ENCODE assay signal across 20 cellular contexts in genomic region chr10:35347088-35347487, GRCh38. TPM values are rescaled to one million over a fixed set of nuclear protein-coding genes. Genes with fewer than 3 reads are reported as not detected.
DNase-seq lines count a peak whose midpoint lies in the region; ATAC-seq and TF ChIP-seq lines count a peak whose summit lies in the region.
"Had no signal": no experiment of that assay in that cellular context is flagged by ENCODE, and none has a peak within 500 bp of the region (broad histone marks: within the 10 kb centered on the region; RNA-seq: fewer than 3 reads in every experiment).

No MANE protein-coding gene starts in this region.

- H3K27me3 ChIP-seq in GM23338 (ENCODE audit: insufficient read depth) (no peaks in the 10 kb centered on the region), gastrocnemius medialis (no peaks in the 10 kb centered on the region)
- H3K27me3 ChIP-seq: BE2C, SJSA1, spleen had no signal

- no peaks in the 10 kb centered on the region for H3K9me2 ChIP-seq in GM23338 (ENCODE audit: insufficient read depth)

- H3K4me1 Mint-ChIP-seq in GM23338, result peaks cover 37% of the 10 kb centered on the region
- peaks cover 75% of the 10 kb centered on the region for H3K4me1 Mint-ChIP-seq in activated CD4-positive, alpha-beta memory T cell treated with anti-CD3 and anti-CD28 coated beads for 36 hours (ENCODE audit: low read depth)

- no peak for ATAC-seq in GM23338
- peak; percentile 36 for ATAC-seq in left lobe of liver
- ATAC-seq in gastrocnemius medialis, result peak; percentile 92 to 98
- ATAC-seq in HG03571 (IDR thresholded peaks at IDR 0.05; ENCODE audit: unreplicated experiment), result no peak

- in situ Hi-C loops in gastrocnemius medialis (cut with MboI; ENCODE audit: low sequenced_read_pairs in 4 of 4), result loop anchor here in 2 of 4 donors (25.0 kb wide), 2 partner anchors 215 to 235 kb away; no protein-coding TSS in a partner anchor

- H3K4me2 ChIP-seq in GM23338, result no peak overlapping the region

- H3K27ac ChIP-seq in GM23338 (ENCODE audit: low read depth) (no peak overlapping the region), cingulate gyrus (ENCODE audit: low read depth, low read length) (peak overlapping the region; percentile 83), gastrocnemius medialis (peak overlapping the region; percentile 17 to 53 (median 44))
- H3K27ac ChIP-seq: coronary artery, lower lobe of right lung, SJSA1, spleen had no signal

- H3K4me1 ChIP-seq in GM23338 (ENCODE audit: insufficient read depth) (no peaks in the 10 kb centered on the region; the same call in 1 of the 2 replicates), gastrocnemius medialis (peaks cover 62 to 72% of the 10 kb centered on the region in 2 donors)
- H3K4me1 ChIP-seq: SJSA1 had no signal

- no peak for TF ChIP-seq POLR2A in gastrocnemius medialis (IDR thresholded peaks at IDR 0.05)

- H3F3A ChIP-seq in GM23338 (replicated peaks; ENCODE audit: low read depth), result no peaks in the 10 kb centered on the region

- intact Hi-C loops in gastrocnemius medialis (cut with DNase I; ENCODE audit: low total_unique reads), result no loop called here
- intact Hi-C loops in activated CD4-positive, alpha-beta memory T cell treated with anti-CD3 and anti-CD28 coated beads for 36 hours (cut with micrococcal nuclease), result loop anchor here (10.0 kb wide), 1 partner anchor 352 kb away; no protein-coding TSS in a partner anchor

- no peaks in the 10 kb centered on the region for H3K36me3 Mint-ChIP-seq in GM23338 (ENCODE audit: low read depth)
- peaks cover 2% of the 10 kb centered on the region for H3K36me3 Mint-ChIP-seq in activated CD4-positive, alpha-beta memory T cell treated with anti-CD3 and anti-CD28 coated beads for 36 hours
- H3K36me3 Mint-ChIP-seq: IgD-negative memory B cell had no signal

- no peak for DNase-seq in GM23338 (ENCODE audit: low spot score)
- DNase-seq in left lobe of liver (ENCODE audit: low spot score), result no peak
- peak in 1 of 2 donors; percentile 51 for DNase-seq in gastrocnemius medialis
- no peak for DNase-seq in epidermal melanocyte (ENCODE audit: insufficient read length, low spot score)
- DNase-seq in NCI-H446 (lab: John Stamatoyannopoulos, UW), result no peak
- no peak for DNase-seq in activated CD4-positive, alpha-beta memory T cell treated with anti-CD3 and anti-CD28 coated beads for 36 hours
- DNase-seq: activated CD4-positive, alpha-beta T cell treated with anti-CD3 and anti-CD28 coated beads, Interleukin-2, amount 50 U/mL, for 1 hour; activated T-cell treated with anti-CD3 and anti-CD28 coated beads, Interleukin-2, amount 50 U/mL, for 48 hours; BE2C; DMS53; GOT3; lower lobe of right lung; NCI-H1105; spleen had no signal

- no peaks in the 10 kb centered on the region for H3K27me3 Mint-ChIP-seq in GM23338 (ENCODE audit: insufficient read depth, low read depth, poor library complexity)
- H3K27me3 Mint-ChIP-seq in activated CD4-positive, alpha-beta memory T cell treated with anti-CD3 and anti-CD28 coated beads for 36 hours, result no peaks in the 10 kb centered on the region
- H3K27me3 Mint-ChIP-seq: IgD-negative memory B cell; stimulated activated naive CD8-positive, alpha-beta T cell treated with anti-CD3 and anti-CD28 coated beads, Interleukin-15, Interleukin-2, amounts not matched to agents 100 ng/mL and 50 ng/mL, for 24 hours had no signal

- no peaks in the 10 kb centered on the region for H3K9me3 ChIP-seq in gastrocnemius medialis
- H3K9me3 ChIP-seq: BE2C, lower lobe of right lung, SJSA1, spleen had no signal

- 0 out of 2 replicates have a peak overlapping the region, but pooled peaks have one; percentile 61 for H3K27ac Mint-ChIP-seq in GM23338
- H3K27ac Mint-ChIP-seq in activated CD4-positive, alpha-beta memory T cell treated with anti-CD3 and anti-CD28 coated beads for 36 hours, result no peak overlapping the region
- H3K27ac Mint-ChIP-seq: IgD-negative memory B cell; stimulated activated naive CD8-positive, alpha-beta T cell treated with anti-CD3 and anti-CD28 coated beads, Interleukin-15, Interleukin-2, amounts not matched to agents 100 ng/mL and 50 ng/mL, for 24 hours had no signal

- H2AFZ ChIP-seq in GM23338, result no peak overlapping the region

- H3K4me3 ChIP-seq in GM23338 (no peak overlapping the region), gastrocnemius medialis (no peak overlapping the region)
- H3K4me3 ChIP-seq: coronary artery, lower lobe of right lung, SJSA1, spleen had no signal

- no peak overlapping the region for H3K4me3 Mint-ChIP-seq in GM23338
- H3K4me3 Mint-ChIP-seq in activated CD4-positive, alpha-beta memory T cell treated with anti-CD3 and anti-CD28 coated beads for 36 hours, result no peak overlapping the region
- H3K4me3 Mint-ChIP-seq: stimulated activated naive CD8-positive, alpha-beta T cell treated with anti-CD3 and anti-CD28 coated beads, Interleukin-15, Interleukin-2, amounts not matched to agents 100 ng/mL and 50 ng/mL, for 24 hours had no signal

- H3K9me3 Mint-ChIP-seq in GM23338, result no peaks in the 10 kb centered on the region
- H3K9me3 Mint-ChIP-seq in activated CD4-positive, alpha-beta memory T cell treated with anti-CD3 and anti-CD28 coated beads for 36 hours, result no peaks in the 10 kb centered on the region
- H3K9me3 Mint-ChIP-seq: IgD-negative memory B cell; stimulated activated naive CD8-positive, alpha-beta T cell treated with anti-CD3 and anti-CD28 coated beads, Interleukin-15, Interleukin-2, amounts not matched to agents 100 ng/mL and 50 ng/mL, for 24 hours had no signal

- peaks cover 100% of the 10 kb centered on the region for H3K79me2 ChIP-seq in GM23338 (replicated peaks; ENCODE audit: insufficient read depth)

- peaks cover 54% of the 10 kb centered on the region for H4K20me1 ChIP-seq in GM23338 (replicated peaks; ENCODE audit: insufficient read depth)

- CTCF ChIA-PET in activated CD4-positive, alpha-beta memory T cell treated with anti-CD3 and anti-CD28 coated beads for 36 hours (lab: Charles Lee), result interaction anchor here (0.6 kb wide), 1 partner anchor 10 kb away, joined by 4 read pairs; no protein-coding TSS in a partner anchor

- H3K36me3 ChIP-seq in GM23338 (ENCODE audit: insufficient read depth), result no peaks in the 10 kb centered on the region
- H3K36me3 ChIP-seq in gastrocnemius medialis, result no peaks in the 10 kb centered on the region
- H3K36me3 ChIP-seq: BE2C, lower lobe of right lung had no signal

- POLR2A ChIA-PET in activated CD4-positive, alpha-beta memory T cell treated with anti-CD3 and anti-CD28 coated beads for 36 hours (lab: Charles Lee), result no interaction called here

- TF ChIP-seq CTCF in GM23338 (conservative IDR thresholded peaks at IDR 0.05; ENCODE audit: low read depth in 2 of 2) (no peak), gastrocnemius medialis (IDR thresholded peaks at IDR 0.05 in 4 of 5, conservative IDR thresholded peaks at IDR 0.05 in 1 of 5) (no peak)

TF ChIP-seq in GM23338, 12 proteins besides CTCF, POLR2A, EP300 and RAD21:
- TF ChIP-seq EZH2phosphoT487 (IDR thresholded peaks at IDR 0.05; ENCODE audit: unreplicated experiment) (no peak), NANOG (IDR thresholded peaks at IDR 0.05; ENCODE audit: borderline replicate concordance) (no peak), STAT1 (IDR thresholded peaks at IDR 0.05; ENCODE audit: unreplicated experiment) (no peak)

RNA-seq across cellular contexts. Expression of gene CCNY, which starts 10.8 kb away (rescaled TPM):
- 29.0 and 32.0 TPM in 2 replicates for total RNA-seq in GM23338 (2014; rRNA removed; shearing (Covaris generic))
- 14.2 and 17.4 TPM in 2 replicates for polyA plus RNA-seq in GM23338 (2016; fragmentation: Nextera tagmentation; extraction: Ambion mirVana)
- total RNA-seq in left lobe of liver, result 48.4 TPM
- total RNA-seq in gastrocnemius medialis, result 10 to 100 TPM; 23.9 to 68.1 (median 39.5) TPM
- 10 to 100 TPM; 34.6 to 36.2 TPM for total RNA-seq in activated CD4-positive, alpha-beta memory T cell treated with anti-CD3 and anti-CD28 coated beads for 36 hours

Comparison
In these comparisons a context has a peak if more than half of its experiments do, and no peak if none do; other contexts are left out.
1. ATAC-seq: peak in left lobe of liver (single experiment) and gastrocnemius medialis (2 of 2); none in GM23338 (single experiment) and HG03571 (single experiment).